In the genomic region with DNA sequence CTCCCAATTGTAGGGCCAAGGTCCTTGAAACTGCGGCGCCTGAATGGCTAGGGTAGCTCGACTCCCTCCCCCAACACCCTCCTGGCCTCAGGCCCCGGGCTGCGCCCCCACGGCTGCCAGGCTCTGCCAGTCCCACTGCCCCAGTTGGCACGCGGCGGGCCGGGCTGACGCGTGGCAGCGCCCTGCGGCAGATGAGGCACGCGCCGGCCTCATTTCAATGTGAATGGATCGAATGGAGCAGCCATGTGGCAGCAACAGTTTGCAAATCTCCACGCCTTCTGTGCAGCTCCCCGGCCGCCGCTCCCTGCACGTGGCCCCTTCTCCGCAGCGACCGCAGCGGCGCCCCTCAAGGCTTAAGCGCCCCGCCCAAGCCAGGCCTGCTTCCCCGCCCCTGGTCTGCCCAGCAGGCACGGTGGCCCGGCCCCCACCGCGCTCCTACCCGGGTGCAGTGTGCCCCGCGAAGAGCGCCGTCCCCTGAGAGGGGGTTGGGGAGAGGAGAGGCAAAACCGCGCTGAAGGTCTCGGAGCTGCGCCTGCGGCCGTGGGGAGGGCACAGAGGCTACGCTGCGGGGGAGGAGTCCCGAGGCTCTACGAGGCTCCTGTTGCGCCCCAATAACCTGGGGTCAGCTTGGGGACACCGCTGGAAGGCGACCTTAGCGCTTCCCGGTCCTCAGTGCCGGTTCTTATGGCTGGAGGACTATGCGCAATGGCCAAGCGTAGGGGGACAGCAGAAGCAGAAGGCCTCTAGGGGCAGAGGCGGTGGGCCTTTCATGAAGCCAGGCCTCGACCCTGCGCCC, we compare ENCODE assay signal across 8 cellular contexts. TPM values are rescaled to one million over a fixed set of nuclear protein-coding genes. Genes with fewer than 3 reads are reported as not detected.
DNase-seq lines count a peak whose midpoint lies in the region; ATAC-seq and TF ChIP-seq lines count a peak whose summit lies in the region.

No MANE protein-coding gene starts in this region.

- H2AK5ac ChIP-seq in trophoblast cell (ENCODE audit: low read length) = no peak overlapping the region

- H3K36me3 ChIP-seq in GM23248 (ENCODE audit: low read depth) = no peaks in the 10 kb centered on the region
- no peaks in the 10 kb centered on the region for H3K36me3 ChIP-seq in NT2/D1 (ENCODE audit: insufficient read depth, insufficient read length, low read length)
- H3K36me3 ChIP-seq in trophoblast cell (ENCODE audit: control insufficient read depth in 1 of 2, insufficient read depth in 2 of 2, low read length in 2 of 2) = no peaks in the 10 kb centered on the region

- H4K20me1 ChIP-seq in GM23248 (ENCODE audit: insufficient read depth) = no peaks in the 10 kb centered on the region

- H3K79me2 ChIP-seq in GM23248 (ENCODE audit: insufficient read depth) (no peaks in the 10 kb centered on the region), trophoblast cell (ENCODE audit: control insufficient read depth, insufficient read depth, low read length, poor library complexity) (no peaks in the 10 kb centered on the region)

- H4K12ac ChIP-seq in trophoblast cell (ENCODE audit: low read depth, low read length) = no peak overlapping the region

- H3K18ac ChIP-seq in trophoblast cell (ENCODE audit: low read length) = no peak overlapping the region

- ATAC-seq in GM21786 (IDR thresholded peaks at IDR 0.05; ENCODE audit: unreplicated experiment) = no peak

- WGBS in GM23248 (ENCODE audit: low coverage in 1 of 2, low lambda C conversion rate in 2 of 2, missing lambda C conversion rate in 2 of 2), 2 experiments = 19 to 22% methylated on average over 47 to 50 of the region's 61 CpGs
- WGBS in trophoblast cell (ENCODE audit: extremely low coverage, insufficient coverage, insufficient read length) = no CpG with 5 or more reads among the region's 61 CpGs

- DNase-seq in GM23248 = peak; percentile 55
- DNase-seq in NT2/D1 (ENCODE audit: low read depth, low spot score) = no peak
- no peak for DNase-seq in epithelial cell of proximal tubule (ENCODE audit: low read depth)
- no peak for DNase-seq in trophoblast cell
- no peak for DNase-seq in EL
- no peak for DNase-seq in NCI-H2029 treated with DMSO at 0.1 percent for 48 hours (lab: John Stamatoyannopoulos, UW)
- no peak for DNase-seq in NCI-H2029 (lab: John Stamatoyannopoulos, UW)

- H3K79me1 ChIP-seq in trophoblast cell (ENCODE audit: low read length) = no peaks in the 10 kb centered on the region

- H3K14ac ChIP-seq in trophoblast cell (ENCODE audit: low read length) = no peak overlapping the region

- H3K4ac ChIP-seq in trophoblast cell (ENCODE audit: low read depth, low read length) = no peak overlapping the region

- no peak for TF ChIP-seq CTCF in epithelial cell of proximal tubule (conservative IDR thresholded peaks at IDR 0.05; ENCODE audit: low read depth, low read length)

- H3K27me3 ChIP-seq in GM23248 (replicated peaks; ENCODE audit: insufficient read depth) (peaks cover 38% of the 10 kb centered on the region), NT2/D1 (ENCODE audit: insufficient read depth, insufficient read length) (peaks cover 98% of the 10 kb centered on the region), trophoblast cell (ENCODE audit: insufficient read depth, low read length) (peaks cover 72% of the 10 kb centered on the region)

- no peak overlapping the region for H2BK12ac ChIP-seq in trophoblast cell (ENCODE audit: low read length)

- no peak overlapping the region for H4K8ac ChIP-seq in trophoblast cell (ENCODE audit: low read depth, low read length)

- no peaks in the 10 kb centered on the region for H3F3A ChIP-seq in GM23248 (ENCODE audit: insufficient read depth)

- H3K27ac ChIP-seq in GM23248 (no peak overlapping the region), trophoblast cell (ENCODE audit: low read depth, low read length) (no peak overlapping the region)

- H3K9me3 ChIP-seq in GM23248 (ENCODE audit: low read depth) = no peaks in the 10 kb centered on the region
- H3K9me3 ChIP-seq in NT2/D1 (ENCODE audit: insufficient read depth, low read length) = no peaks in the 10 kb centered on the region
- H3K9me3 ChIP-seq in trophoblast cell (ENCODE audit: insufficient read depth, low read depth, low read length) = peaks cover 3% of the 10 kb centered on the region

- peaks cover 15% of the 10 kb centered on the region for H3K4me1 ChIP-seq in GM23248 (ENCODE audit: insufficient read depth)
- H3K4me1 ChIP-seq in NT2/D1 (ENCODE audit: insufficient read depth, insufficient read length) = peaks cover 13% of the 10 kb centered on the region
- H3K4me1 ChIP-seq in trophoblast cell (ENCODE audit: control insufficient read depth in 1 of 2, insufficient read depth in 2 of 2, low read length in 2 of 2) = peaks cover 18 to 28% of the 10 kb centered on the region in 2 experiments

- no peak overlapping the region for H3K23ac ChIP-seq in trophoblast cell (ENCODE audit: low read length)

- H4K91ac ChIP-seq in trophoblast cell (ENCODE audit: low read depth, low read length) = no peak overlapping the region

- no peak overlapping the region for H2BK5ac ChIP-seq in trophoblast cell (ENCODE audit: low read depth, low read length, poor library complexity)

- H3K4me3 ChIP-seq in GM23248 (peak overlapping the region; percentile 46), NT2/D1 (ENCODE audit: insufficient read length, low read depth) (peak overlapping the region; percentile 24), epithelial cell of proximal tubule (ENCODE audit: low read depth, low read length) (peak overlapping the region; percentile 23), trophoblast cell (ENCODE audit: low read depth, low read length) (peak overlapping the region; percentile 21)

- H3K4me2 ChIP-seq in GM23248 (ENCODE audit: unreplicated experiment) (no peak overlapping the region), trophoblast cell (ENCODE audit: low read length) (peak overlapping the region; percentile 50)

- H2AFZ ChIP-seq in GM23248 (peak overlapping the region; percentile 24), trophoblast cell (ENCODE audit: insufficient read depth, low read length, poor library complexity) (no peak overlapping the region)

- in situ Hi-C loops in GM23248 (cut with MboI) = no loop called here

- H2BK120ac ChIP-seq in trophoblast cell (ENCODE audit: insufficient read depth, low read length, poor library complexity) = no peak overlapping the region

- H3K9ac ChIP-seq in GM23248 (no peak overlapping the region), NT2/D1 (ENCODE audit: insufficient read length, low read depth) (peak overlapping the region; percentile 32), trophoblast cell (ENCODE audit: low read length) (no peak overlapping the region)

- H3K9me2 ChIP-seq in GM23248 (ENCODE audit: insufficient read depth) = no peaks in the 10 kb centered on the region

RNA-seq across cellular contexts. Expression of a gene that starts 3.1 kb away (rescaled TPM):
- total RNA-seq in GM23248 (2014; rRNA removed; shearing (Covaris generic)) = not detected in 2 replicates
- not detected in 2 replicates for polyA plus RNA-seq in GM23248 (2016; fragmentation: Nextera tagmentation; extraction: Ambion mirVana)
- 0.07 and 0.69 TPM in 2 replicates for total RNA-seq in epithelial cell of proximal tubule
- 0.05 and 0.06 TPM in 2 replicates for polyA plus RNA-seq in trophoblast cell (2013)

RNA-seq across cellular contexts. Expression of a gene that starts 27.2 kb away (rescaled TPM):
- total RNA-seq in GM23248 (2014; rRNA removed; shearing (Covaris generic)) = 65.8 and 74.4 TPM in 2 replicates
- 43.8 and 47.2 TPM in 2 replicates for polyA plus RNA-seq in GM23248 (2016; fragmentation: Nextera tagmentation; extraction: Ambion mirVana)
- 14.3 and 23.8 TPM in 2 replicates for total RNA-seq in epithelial cell of proximal tubule
- 48.6 and 53.4 TPM in 2 replicates for polyA plus RNA-seq in trophoblast cell (2013)

RNA-seq across cellular contexts. Expression of a gene that starts 31.8 kb away (rescaled TPM):
- total RNA-seq in GM23248 (2014; rRNA removed; shearing (Covaris generic)) = 30.4 and 32.7 TPM in 2 replicates
- polyA plus RNA-seq in GM23248 (2016; fragmentation: Nextera tagmentation; extraction: Ambion mirVana) = 15.8 and 16.4 TPM in 2 replicates
- total RNA-seq in epithelial cell of proximal tubule = 27.2 and 35.4 TPM in 2 replicates
- polyA plus RNA-seq in trophoblast cell (2013) = 14.3 and 14.7 TPM in 2 replicates

RNA-seq across cellular contexts. Expression of a gene that starts 52.0 kb away (rescaled TPM):
- total RNA-seq in GM23248 (2014; rRNA removed; shearing (Covaris generic)) = not detected in 2 replicates
- polyA plus RNA-seq in GM23248 (2016; fragmentation: Nextera tagmentation; extraction: Ambion mirVana) = not detected in 2 replicates
- 1.7 and 3.1 TPM in 2 replicates for total RNA-seq in epithelial cell of proximal tubule
- 2.3 and 2.7 TPM in 2 replicates for polyA plus RNA-seq in trophoblast cell (2013)
